Comparison of ENCODE assay signal across 1 cellular context in genomic region chr13:77326905-77327604, GRCh38.
TF ChIP-seq lines count a peak whose summit lies in the region.

A gene with protein sequence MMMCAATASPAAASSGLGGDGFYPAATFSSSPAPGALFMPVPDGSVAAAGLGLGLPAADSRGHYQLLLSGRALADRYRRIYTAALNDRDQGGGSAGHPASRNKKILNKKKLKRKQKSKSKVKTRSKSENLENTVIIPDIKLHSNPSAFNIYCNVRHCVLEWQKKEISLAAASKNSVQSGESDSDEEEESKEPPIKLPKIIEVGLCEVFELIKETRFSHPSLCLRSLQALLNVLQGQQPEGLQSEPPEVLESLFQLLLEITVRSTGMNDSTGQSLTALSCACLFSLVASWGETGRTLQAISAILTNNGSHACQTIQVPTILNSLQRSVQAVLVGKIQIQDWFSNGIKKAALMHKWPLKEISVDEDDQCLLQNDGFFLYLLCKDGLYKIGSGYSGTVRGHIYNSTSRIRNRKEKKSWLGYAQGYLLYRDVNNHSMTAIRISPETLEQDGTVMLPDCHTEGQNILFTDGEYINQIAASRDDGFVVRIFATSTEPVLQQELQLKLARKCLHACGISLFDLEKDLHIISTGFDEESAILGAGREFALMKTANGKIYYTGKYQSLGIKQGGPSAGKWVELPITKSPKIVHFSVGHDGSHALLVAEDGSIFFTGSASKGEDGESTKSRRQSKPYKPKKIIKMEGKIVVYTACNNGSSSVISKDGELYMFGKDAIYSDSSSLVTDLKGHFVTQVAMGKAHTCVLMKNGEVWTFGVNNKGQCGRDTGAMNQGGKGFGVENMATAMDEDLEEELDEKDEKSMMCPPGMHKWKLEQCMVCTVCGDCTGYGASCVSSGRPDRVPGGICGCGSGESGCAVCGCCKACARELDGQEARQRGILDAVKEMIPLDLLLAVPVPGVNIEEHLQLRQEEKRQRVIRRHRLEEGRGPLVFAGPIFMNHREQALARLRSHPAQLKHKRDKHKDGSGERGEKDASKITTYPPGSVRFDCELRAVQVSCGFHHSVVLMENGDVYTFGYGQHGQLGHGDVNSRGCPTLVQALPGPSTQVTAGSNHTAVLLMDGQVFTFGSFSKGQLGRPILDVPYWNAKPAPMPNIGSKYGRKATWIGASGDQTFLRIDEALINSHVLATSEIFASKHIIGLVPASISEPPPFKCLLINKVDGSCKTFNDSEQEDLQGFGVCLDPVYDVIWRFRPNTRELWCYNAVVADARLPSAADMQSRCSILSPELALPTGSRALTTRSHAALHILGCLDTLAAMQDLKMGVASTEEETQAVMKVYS (N-terminal part only) (minus strand): TSS chr13:77327094. CDS start chr13:77326775, 319 bp downstream.

TF ChIP-seq in liver, 16 proteins besides CTCF, POLR2A, EP300 and RAD21 (continued from another document):
- peak; percentile 94 for TF ChIP-seq YY1 (IDR thresholded peaks at IDR 0.05)
- peak; percentile 60 to 68 for TF ChIP-seq HNF4A (conservative IDR thresholded peaks at IDR 0.05)
- TF ChIP-seq, protein P1, sequence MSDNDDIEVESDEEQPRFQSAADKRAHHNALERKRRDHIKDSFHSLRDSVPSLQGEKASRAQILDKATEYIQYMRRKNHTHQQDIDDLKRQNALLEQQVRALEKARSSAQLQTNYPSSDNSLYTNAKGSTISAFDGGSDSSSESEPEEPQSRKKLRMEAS (IDR thresholded peaks at IDR 0.05), result peak; percentile 96
- TF ChIP-seq ZBTB33 (IDR thresholded peaks at IDR 0.05), result peak; percentile 32
- TF ChIP-seq NR2F2 (IDR thresholded peaks at IDR 0.05), result peak; percentile 14
TF ChIP-seq in liver: peak in this region for 15.
